Comparison of ENCODE assay signal across 25 cellular contexts in the genomic region with DNA sequence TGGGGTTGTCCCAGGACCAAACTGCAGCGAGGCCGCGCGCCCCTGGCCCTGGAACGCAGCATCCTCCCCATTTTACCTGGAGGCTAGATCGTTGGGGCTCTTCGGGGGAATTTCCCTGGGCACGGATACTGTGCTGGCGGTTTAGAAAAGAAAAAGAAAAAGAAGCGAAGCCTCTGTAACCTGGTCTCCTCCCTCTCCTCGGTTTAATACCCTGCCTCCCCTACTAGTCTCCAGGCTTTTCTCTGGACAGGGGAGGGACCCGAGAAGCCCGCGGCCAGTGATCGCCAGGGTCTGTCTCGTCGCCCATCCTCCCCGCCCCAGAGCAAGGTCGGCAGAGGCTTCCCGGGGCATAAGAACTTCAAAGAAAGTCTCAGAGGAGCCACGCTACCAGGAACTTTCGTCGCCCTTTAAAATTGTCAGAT. TPM values are rescaled to one million over a fixed set of nuclear protein-coding genes. Genes with fewer than 3 reads are reported as not detected.
DNase-seq lines count a peak whose midpoint lies in the region; ATAC-seq, FAIRE-seq and TF ChIP-seq lines count a peak whose summit lies in the region.
"Had no signal": no experiment of that assay in that cellular context is flagged by ENCODE, and none has a peak within 500 bp of the region (broad histone marks: within the 10 kb centered on the region; RNA-seq: fewer than 3 reads in every experiment).

No MANE protein-coding gene starts in this region.

- FAIRE-seq in GM12878 (lab: Jason Lieb, UNC), result no peak
- FAIRE-seq: GM12892 had no signal

- POLR2A ChIA-PET in GM12878 (lab: Charles Lee) (no interaction called here), RWPE1 (lab: Yijun Ruan, JAX; ENCODE audit: low non-redundant PET) (no interaction called here)

- SMC1A ChIA-PET in GM12878 (lab: Charles Lee; ENCODE audit: uncharacterized antibody, unreplicated experiment), result no interaction called here

- no peaks in the 10 kb centered on the region; the same call in 1 of the 2 replicates for H3K79me2 ChIP-seq in GM12878 (ENCODE audit: control insufficient read depth, insufficient read depth, low read length)

- no peak overlapping the region; the same call in 1 of the 2 replicates for H2AFZ ChIP-seq in GM12878 (ENCODE audit: control insufficient read depth, low read depth, low read length)

- H3K9me3 ChIP-seq in GM12878 (replicated peaks; ENCODE audit: control insufficient read depth, insufficient read depth, low read length) (no peaks in the 10 kb centered on the region; the same call in 2 of the 3 replicates), iPS-18a (ENCODE audit: control insufficient read depth, low read depth, low read length) (no peaks in the 10 kb centered on the region)
- H3K9me3 ChIP-seq: ascending aorta, esophagus muscularis mucosa, ovary, suprapubic skin had no signal

- no peak overlapping the region; the same call in 1 of the 2 replicates for H3K9ac ChIP-seq in GM12878 (ENCODE audit: control insufficient read depth, insufficient read depth, low read length)
- H3K9ac ChIP-seq in iPS-18a (ENCODE audit: low read length), result no peak overlapping the region

- RAD21 ChIA-PET in GM12878 (lab: Charles Lee; ENCODE audit: unreplicated experiment), result no interaction called here

- H3K9me3 Mint-ChIP-seq in osteocyte (ENCODE audit: unreplicated experiment), result no peaks in the 10 kb centered on the region
- H3K9me3 Mint-ChIP-seq: activated naive CD4-positive, alpha-beta T cell treated with anti-CD3 and anti-CD28 coated beads, Interleukin-2, amount 50 U/mL, for 72 hours had no signal

- in situ Hi-C loops in GM13976 (cut with MboI; ENCODE audit: low sequenced_read_pairs, unreplicated experiment), result no loop called here
- in situ Hi-C loops in GM12878 (cut with MboI), result no loop called here
- in situ Hi-C loops in KBM-7 (cut with MboI; ENCODE audit: low pct_unique_long_range_greater_than_20kb, low sequenced_read_pairs), result no loop called here

- CTCF ChIA-PET in GM12878 (lab: Yijun Ruan, JAX) (no interaction called here), RWPE1 (lab: Yijun Ruan, JAX) (no interaction called here)

- no peak for TF ChIP-seq CTCF in GM13976 (IDR thresholded peaks at IDR 0.05; ENCODE audit: borderline replicate concordance, control extremely low read depth, extremely low read depth, insufficient read depth, missing control alignments)
- TF ChIP-seq CTCF in GM12878 (IDR thresholded peaks at IDR 0.05 in 2 of 3, conservative IDR thresholded peaks at IDR 0.05 in 1 of 3; ENCODE audit: control insufficient read depth in 2 of 3, extremely low read depth in 1 of 3, insufficient read depth in 1 of 3, low read depth in 3 of 3, low read length in 3 of 3), result no peak
- TF ChIP-seq CTCF in osteocyte (IDR thresholded peaks at IDR 0.05), result no peak
- no peak for TF ChIP-seq CTCF in RWPE1 (conservative IDR thresholded peaks at IDR 0.05; ENCODE audit: low read depth)

- no peak for TF ChIP-seq POLR2A in GM12878 (IDR thresholded peaks at IDR 0.05; ENCODE audit: low read depth, low read length)

- no peak for TF ChIP-seq EP300 in GM12878 (IDR thresholded peaks at IDR 0.05; ENCODE audit: borderline replicate concordance in 1 of 2, control insufficient read depth in 1 of 2, low read depth in 2 of 2, low read length in 2 of 2)

- H3K27me3 Mint-ChIP-seq in osteocyte (ENCODE audit: unreplicated experiment), result peaks cover 64% of the 10 kb centered on the region

- H3K27ac ChIP-seq in GM12878 (ENCODE audit: control insufficient read depth, insufficient read depth), result peak overlapping the region; percentile 34; the same call in 1 of the 2 replicates
- no peak overlapping the region for H3K27ac ChIP-seq in iPS-18a (ENCODE audit: low read length)
- no peak overlapping the region for H3K27ac ChIP-seq in RWPE1
- H3K27ac ChIP-seq: ascending aorta, C4-2B, esophagus muscularis mucosa, ovary, suprapubic skin had no signal

- H4K20me1 ChIP-seq in GM12878 (ENCODE audit: control insufficient read depth, insufficient read depth), result no peaks in the 10 kb centered on the region

- DNase-seq in GM13976 (ENCODE audit: low spot score) (peak; percentile 23), GM12878 (ENCODE audit: low read depth, low spot score) (no peak), osteocyte (ENCODE audit: extremely low spot score, unreplicated experiment) (no peak), NCI-H446 (lab: John Stamatoyannopoulos, UW) (no peak), RWPE1 (ENCODE audit: low spot score) (no peak), KBM-7 (no peak)
- DNase-seq in stimulated activated CD4-positive, alpha-beta T cell treated with anti-CD3 and anti-CD28 coated beads, Interleukin-2, amount 100 ng/mL, for 48 hours, result no peak
- DNase-seq: activated CD4-positive, alpha-beta T cell treated with anti-CD3 and anti-CD28 coated beads, Interleukin-2, amount 10 ng/mL, durations not matched to agents 24 days and 14 days; DMS153; effector CD8-positive, alpha-beta T cell; GDM1; NCI-H1436 treated with DMSO at 0.1 percent for 48 hours; NCI-H69; ovary; Right ventricle myocardium superior; stimulated activated CD4-positive, alpha-beta T cell treated with anti-CD3 and anti-CD28 coated beads, Interleukin-15, amount 100 ng/mL, for 24 hours had no signal

- H3K4me2 ChIP-seq in GM12878 (ENCODE audit: control insufficient read depth, insufficient read depth), result peak overlapping the region; percentile 12

- intact Hi-C loops in GM12878 (cut with micrococcal nuclease; ENCODE audit: unreplicated experiment), result no loop called here

- H3K27me3 ChIP-seq in GM12878 (replicated peaks in 1 of 2; ENCODE audit: control insufficient read depth in 2 of 2, insufficient read depth in 2 of 2, low read length in 1 of 2) (peaks cover 0 to 17% of the 10 kb centered on the region in 2 experiments; a peak in 3 of 4 replicates), iPS-18a (ENCODE audit: control insufficient read depth, insufficient read depth, low read length) (peaks cover 91% of the 10 kb centered on the region)
- H3K27me3 ChIP-seq: ascending aorta, ovary had no signal

- TF ChIP-seq RAD21 in GM12878 (IDR thresholded peaks at IDR 0.05; ENCODE audit: insufficient read depth, low read depth, low read length), result no peak

- H3K27ac Mint-ChIP-seq in osteocyte (ENCODE audit: unreplicated experiment), result no peak overlapping the region
- H3K27ac Mint-ChIP-seq: activated CD4-positive, alpha-beta T cell treated with anti-CD3 and anti-CD28 coated beads, Interleukin-2, amount 10 ng/mL, durations not matched to agents 24 days and 14 days; activated naive CD4-positive, alpha-beta T cell treated with anti-CD3 and anti-CD28 coated beads, Interleukin-2, amount 50 U/mL, for 72 hours had no signal

- WGBS in GM12878 (ENCODE audit: insufficient coverage, insufficient replicate concordance, low lambda C conversion rate, missing lambda C conversion rate), result 3% methylated on average over 23 of the region's 23 CpGs

- peaks cover 8% of the 10 kb centered on the region for H3K4me1 Mint-ChIP-seq in osteocyte (ENCODE audit: unreplicated experiment)
- H3K4me1 Mint-ChIP-seq: activated CD4-positive, alpha-beta T cell treated with anti-CD3 and anti-CD28 coated beads, Interleukin-2, amount 10 ng/mL, durations not matched to agents 24 days and 14 days had no signal

- H3K36me3 Mint-ChIP-seq in osteocyte (ENCODE audit: unreplicated experiment), result no peaks in the 10 kb centered on the region

- no peak; the same call in 2 of the 3 replicates for ATAC-seq in GM12878
- ATAC-seq: activated naive CD4-positive, alpha-beta T cell treated with anti-CD3 and anti-CD28 coated beads, Interleukin-2, amount 50 U/mL, for 72 hours; HCT116; right cardiac atrium had no signal

- H3K4me3 Mint-ChIP-seq in osteocyte (ENCODE audit: unreplicated experiment), result peak overlapping the region; percentile 4
- H3K4me3 Mint-ChIP-seq: activated CD4-positive, alpha-beta T cell treated with anti-CD3 and anti-CD28 coated beads, Interleukin-2, amount 10 ng/mL, durations not matched to agents 24 days and 14 days had no signal

- H3K36me3 ChIP-seq in GM12878 (ENCODE audit: control insufficient read depth in 2 of 2, insufficient read depth in 2 of 2, low read length in 1 of 2), result no peaks in the 10 kb centered on the region
- H3K36me3 ChIP-seq in iPS-18a (ENCODE audit: control insufficient read depth, low read depth, low read length), result no peaks in the 10 kb centered on the region
- H3K36me3 ChIP-seq: ascending aorta, esophagus muscularis mucosa, ovary, suprapubic skin had no signal

- BruUV-seq in GM12878 (replicated peaks; lab: Mats Ljungman, UMichigan), result no TSS peak

- H3K4me3 ChIP-seq in GM12878 (peak overlapping the region; percentile 40; the same call in 1 of the 2 replicates), iPS-18a (ENCODE audit: low read length) (peak overlapping the region; percentile 45)
- H3K4me3 ChIP-seq: ascending aorta, esophagus muscularis mucosa, ovary, suprapubic skin had no signal

- H3K4me1 ChIP-seq in GM12878 (ENCODE audit: control insufficient read depth, insufficient read depth, low read length) (peaks cover 51% of the 10 kb centered on the region), iPS-18a (ENCODE audit: control insufficient read depth, low read depth, low read length) (peaks cover 12% of the 10 kb centered on the region)
- H3K4me1 ChIP-seq: ascending aorta had no signal

TF ChIP-seq in GM12878, 131 proteins besides CTCF, POLR2A, EP300 and RAD21 (continues in another document):
- TF ChIP-seq ETV6 (conservative IDR thresholded peaks at IDR 0.05 in 1 of 2, IDR thresholded peaks at IDR 0.05 in 1 of 2; ENCODE audit: borderline replicate concordance in 1 of 2, low read depth in 1 of 2) (no peak), BHLHE40 (IDR thresholded peaks at IDR 0.05; ENCODE audit: borderline replicate concordance in 1 of 2, low read depth in 2 of 2, low read length in 1 of 2) (no peak), CHD2 (IDR thresholded peaks at IDR 0.05; ENCODE audit: borderline replicate concordance, low read depth, low read length) (no peak), STAT3 (IDR thresholded peaks at IDR 0.05; ENCODE audit: low read depth, low read length) (no peak)

RNA-seq across cellular contexts. Expression of a gene that starts 6.1 kb away (rescaled TPM):
- not detected in 2 replicates for total RNA-seq in GM12878 (2013; cell fraction: nucleolus; rRNA removed)
- total RNA-seq in GM12878 (2014; rRNA removed) (0.16 and 0.56 TPM in 2 replicates), GM12878 (2014; rRNA removed; fragmentation: Illumina TruSeq; extraction: Trizol) (0.41 and 0.45 TPM in 2 replicates), GM12878 (2021) (0.29 and 0.54 TPM in 2 replicates), osteocyte (0.76 and 0.86 TPM in 2 replicates)
- polyA plus RNA-seq in GM12878 (2011; ENCODE audit: low read depth), result 6.2 TPM
- polyA plus RNA-seq in GM12878 (2011; rRNA removed) (not detected in 2 replicates), GM12878 (2014; fragmentation: Illumina TruSeq; extraction: Trizol) (0.29 and 0.54 TPM in 2 replicates), GM12878 (2014; fragmentation: Nextera tagmentation; extraction: Ambion mirVana) (under 1 TPM; 0.49 to 0.56 TPM), GM12878 (2014; rRNA removed) (0.40 and 0.49 TPM in 2 replicates), GM12878 (2016; fragmentation: Nextera tagmentation; extraction: Ambion mirVana) (under 1 TPM; 0.10 to 0.17 TPM)
- polyA plus RNA-seq in GM12878 (2011; cell fraction: cytosol; rRNA removed), result not detected in 2 replicates
- 0.06 TPM in 1 of 2 replicates, not detected in the other for polyA plus RNA-seq in GM12878 (2011; cell fraction: nucleus; rRNA removed)
- 6.3 and 9.8 TPM in 2 replicates for polyA plus RNA-seq in GM12878 (2012)
- polyA minus RNA-seq in GM12878 (2011; rRNA and poly(A)+ RNA removed), result not detected in 2 replicates
- not detected in 2 replicates for polyA minus RNA-seq in GM12878 (2011; cell fraction: cytosol; rRNA and poly(A)+ RNA removed)
- polyA minus RNA-seq in GM12878 (2011; cell fraction: nucleus; rRNA and poly(A)+ RNA removed), result not detected in 2 replicates
- total RNA-seq: activated CD4-positive, alpha-beta T cell treated with anti-CD3 and anti-CD28 coated beads, Interleukin-2, amount 10 ng/mL, durations not matched to agents 24 days and 14 days; activated naive CD4-positive, alpha-beta T cell treated with anti-CD3 and anti-CD28 coated beads, Interleukin-2, amount 50 U/mL, for 72 hours; ascending aorta; right cardiac atrium; Right ventricle myocardium superior had no signal
